2 cellular contexts compared by ENCODE assay signal in genomic region chr1:157030728-157031127, GRCh38.
A peak's percentile ranks its signal among the peaks of the same experiment; 100 is the strongest.
TF ChIP-seq lines count a peak whose summit lies in the region.

No MANE protein-coding gene starts in this region.

TF ChIP-seq in HEK293, 187 proteins besides CTCF, POLR2A, EP300 and RAD21:
- TF ChIP-seq ZNF677 (tag by site-specific recombination; IDR thresholded peaks at IDR 0.05) (peak; percentile 91), RBAK (tag by site-specific recombination; IDR thresholded peaks at IDR 0.05) (no peak)

TF ChIP-seq in K562, 482 proteins besides CTCF, POLR2A, EP300 and RAD21:
- TF ChIP-seq ZBTB17 (CRISPR knock-in tag; IDR thresholded peaks at IDR 0.05) (no peak), EGR1 (conservative IDR thresholded peaks at IDR 0.05) (peak; percentile 65), KAT7 (CRISPR knock-in tag; IDR thresholded peaks at IDR 0.05; ENCODE audit: borderline replicate concordance) (no peak), BHLHE40 (IDR thresholded peaks at IDR 0.05; ENCODE audit: low read length) (no peak), CBFA2T3 (IDR thresholded peaks at IDR 0.05) (0 out of 2 replicates have a peak, but pooled peaks have one; percentile 19)
